ENCODE assay signal across 25 cellular contexts in the genomic region with DNA sequence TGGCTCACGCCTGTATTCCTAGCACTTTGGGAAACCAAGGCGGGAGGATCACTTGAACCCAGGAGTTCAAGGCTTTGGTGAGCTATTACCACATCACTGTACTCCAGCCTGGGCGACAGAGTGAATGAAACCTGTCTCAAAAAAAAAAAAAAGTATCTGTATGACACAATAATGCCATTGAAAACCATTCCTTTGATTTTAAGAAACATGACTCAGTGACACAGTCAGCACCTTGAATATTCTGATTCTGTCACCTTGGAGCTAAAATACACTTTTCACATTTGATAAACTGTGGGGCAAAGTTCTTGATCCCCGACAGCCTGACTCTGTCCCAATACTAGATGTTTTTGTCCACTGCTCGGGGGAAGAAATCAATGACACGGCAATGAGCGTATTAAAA. TPM values are rescaled to one million over a fixed set of nuclear protein-coding genes. Genes with fewer than 3 reads are reported as not detected.
"Had no signal": no experiment of that assay in that cellular context is flagged by ENCODE, and none has a peak within 500 bp of the region (broad histone marks: within the 10 kb centered on the region; RNA-seq: fewer than 3 reads in every experiment).

No MANE protein-coding gene starts in this region.

- H3K36me3 ChIP-seq: esophagus muscularis mucosa, heart right ventricle, right lobe of liver, vagina had no signal

- H3K4me3 ChIP-seq: esophagus muscularis mucosa, heart right ventricle, right lobe of liver, vagina had no signal

- FAIRE-seq: astrocyte, endothelial cell of umbilical vein had no signal

- DNase-seq: activated B cell treated with CpG ODN at 0.5 μM for 24 hours; activated CD4-positive, alpha-beta T cell treated with anti-CD3 and anti-CD28 coated beads, Interleukin-2, amount 50 U/mL, for 4 hours; activated CD8-positive, alpha-beta memory T cell treated with anti-CD3 and anti-CD28 coated beads, Interleukin-2, amount 50 U/mL, for 4 hours; activated effector memory CD4-positive, alpha-beta T cell treated with Interleukin-2 at 50 U/mL for 16 hours; activated naive CD4-positive, alpha-beta T cell treated with anti-CD3 and anti-CD28 coated beads for 36 hours; activated naive CD8-positive, alpha-beta T cell treated with anti-CD3 and anti-CD28 coated beads, Interleukin-2, amount 10 ng/mL, durations not matched to agents 7 days and 5 days; activated T-cell treated with anti-CD3 and anti-CD28 coated beads, Interleukin-2, amount 50 U/mL, for 48 hours; amniotic stem cell; central memory CD4-positive, alpha-beta T cell; foreskin keratinocyte; heart right ventricle; left ventricle myocardium superior; mammary epithelial cell; right lobe of liver; stimulated activated CD4-positive, alpha-beta T cell treated with anti-CD3 and anti-CD28 coated beads, Interleukin-2, amount 100 ng/mL, for 48 hours; substantia nigra; T-helper 1 cell had no signal

- ATAC-seq: foreskin keratinocyte, heart right ventricle, left ventricle myocardium superior, right lobe of liver had no signal

- H3K36me3 Mint-ChIP-seq: type B pancreatic cell had no signal

- H3K9me3 ChIP-seq: right lobe of liver, vagina had no signal

- H3K27ac ChIP-seq: esophagus muscularis mucosa, foreskin keratinocyte, heart right ventricle, right lobe of liver, vagina had no signal

- H3K27me3 ChIP-seq: right lobe of liver, vagina had no signal

- H3K4me1 Mint-ChIP-seq: activated B cell treated with CpG ODN at 0.5 μM for 24 hours had no signal

- H3K4me1 ChIP-seq: esophagus muscularis mucosa, heart right ventricle, right lobe of liver, vagina had no signal

- H3K27ac Mint-ChIP-seq: activated B cell treated with CpG ODN at 0.5 μM for 24 hours; activated naive CD4-positive, alpha-beta T cell treated with anti-CD3 and anti-CD28 coated beads for 36 hours; activated naive CD8-positive, alpha-beta T cell treated with anti-CD3 and anti-CD28 coated beads, Interleukin-2, amount 10 ng/mL, durations not matched to agents 7 days and 5 days; nephron; stimulated activated naive CD8-positive, alpha-beta T cell treated with anti-CD3 and anti-CD28 coated beads, Interleukin-15, Interleukin-2, amounts not matched to agents 100 ng/mL and 50 ng/mL, for 24 hours; T-helper 2 cell treated with Interferon-gamma antibody and Interleukin-4, amounts not matched to agents 5 μg/mL and 100 μg/mL, for 36 hours; type B pancreatic cell had no signal

- H3K4me3 Mint-ChIP-seq: activated B cell treated with CpG ODN at 0.5 μM for 24 hours; activated naive CD4-positive, alpha-beta T cell treated with anti-CD3 and anti-CD28 coated beads for 36 hours; activated naive CD8-positive, alpha-beta T cell treated with anti-CD3 and anti-CD28 coated beads, Interleukin-2, amount 10 ng/mL, durations not matched to agents 7 days and 5 days; nephron; stimulated activated naive CD8-positive, alpha-beta T cell treated with anti-CD3 and anti-CD28 coated beads, Interleukin-15, Interleukin-2, amounts not matched to agents 100 ng/mL and 50 ng/mL, for 24 hours; T-helper 2 cell treated with Interferon-gamma antibody and Interleukin-4, amounts not matched to agents 5 μg/mL and 100 μg/mL, for 36 hours; type B pancreatic cell had no signal

RNA-seq across cellular contexts. Expression of gene ELFN2, which starts 16.7 kb away (rescaled TPM):
- total RNA-seq: activated B cell treated with CpG ODN at 0.5 μM for 24 hours, vagina had no signal
